ENCODE assay signal across 12 cellular contexts in the genomic region with DNA sequence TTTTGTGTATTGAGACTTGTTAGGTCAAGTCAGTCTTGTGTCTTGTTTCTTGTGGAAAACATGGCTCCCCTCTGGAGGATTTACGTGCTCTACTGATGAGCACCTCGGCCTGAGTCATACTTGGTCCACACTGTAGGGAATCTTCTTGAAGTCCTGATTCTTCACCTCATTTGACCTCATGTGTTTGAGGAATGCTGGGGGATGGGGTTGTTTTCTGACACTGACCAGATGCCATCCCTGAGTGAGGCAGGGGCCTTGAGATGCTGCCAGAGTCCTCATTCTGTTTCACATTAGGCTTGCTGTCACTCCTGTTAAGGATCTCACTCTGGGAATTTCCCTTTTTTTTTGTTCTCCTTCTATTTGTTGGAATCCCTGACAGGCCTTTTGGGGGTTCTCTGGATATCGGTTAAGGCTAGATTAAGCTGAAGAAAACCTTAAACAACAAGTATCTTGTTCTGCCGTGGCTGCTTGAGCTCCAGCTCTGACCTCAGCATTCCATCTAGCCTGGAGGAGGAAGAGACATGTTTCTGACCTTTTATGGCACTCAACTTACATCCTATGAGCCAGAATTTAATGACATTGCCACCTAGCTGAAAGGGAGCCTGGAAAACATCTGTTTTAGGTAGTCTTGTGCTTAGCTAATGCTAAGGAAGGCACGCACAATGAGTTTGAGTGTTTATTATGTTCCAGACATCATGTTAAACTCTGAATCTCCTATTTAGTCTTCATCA. TPM values are rescaled to one million over a fixed set of nuclear protein-coding genes. Genes with fewer than 3 reads are reported as not detected.
DNase-seq lines count a peak whose midpoint lies in the region; ATAC-seq and TF ChIP-seq lines count a peak whose summit lies in the region.
"Had no signal": no experiment of that assay in that cellular context is flagged by ENCODE, and none has a peak within 500 bp of the region (broad histone marks: within the 10 kb centered on the region; RNA-seq: fewer than 3 reads in every experiment).

No MANE protein-coding gene starts in this region.

- H3K36me3 Mint-ChIP-seq in activated naive CD8-positive, alpha-beta T cell treated with anti-CD3 and anti-CD28 coated beads, Interleukin-2, amount 50 U/mL, for 24 hours (ENCODE audit: low read depth) = peaks cover 52% of the 10 kb centered on the region
- peaks cover 10% of the 10 kb centered on the region for H3K36me3 Mint-ChIP-seq in activated naive CD8-positive, alpha-beta T cell treated with anti-CD3 and anti-CD28 coated beads for 36 hours

- no peak overlapping the region for H3K4me3 Mint-ChIP-seq in activated naive CD8-positive, alpha-beta T cell treated with anti-CD3 and anti-CD28 coated beads, Interleukin-2, amount 50 U/mL, for 24 hours
- H3K4me3 Mint-ChIP-seq in activated naive CD8-positive, alpha-beta T cell treated with anti-CD3 and anti-CD28 coated beads for 36 hours = no peak overlapping the region
- H3K4me3 Mint-ChIP-seq: activated CD4-positive, alpha-beta memory T cell treated with anti-CD3 and anti-CD28 coated beads, Interleukin-2, amount 10 ng/mL, durations not matched to agents 7 days and 5 days had no signal

- TF ChIP-seq CTCF in astrocyte of the cerebellum (IDR thresholded peaks at IDR 0.05; ENCODE audit: low read depth, low read length, missing control alignments) = no peak
- TF ChIP-seq CTCF in transverse colon (IDR thresholded peaks at IDR 0.05) = no peak

- TF ChIP-seq EP300 in transverse colon (IDR thresholded peaks at IDR 0.05; ENCODE audit: low read depth) = no peak

- H3K27me3 Mint-ChIP-seq in activated naive CD8-positive, alpha-beta T cell treated with anti-CD3 and anti-CD28 coated beads, Interleukin-2, amount 50 U/mL, for 24 hours = no peaks in the 10 kb centered on the region
- no peaks in the 10 kb centered on the region for H3K27me3 Mint-ChIP-seq in activated naive CD8-positive, alpha-beta T cell treated with anti-CD3 and anti-CD28 coated beads for 36 hours
- H3K27me3 Mint-ChIP-seq: activated CD4-positive, alpha-beta memory T cell treated with anti-CD3 and anti-CD28 coated beads, Interleukin-2, amount 10 ng/mL, durations not matched to agents 7 days and 5 days had no signal

- ATAC-seq in activated naive CD8-positive, alpha-beta T cell treated with anti-CD3 and anti-CD28 coated beads, Interleukin-2, amount 50 U/mL, for 24 hours = no peak
- ATAC-seq: right cardiac atrium had no signal

- H3K4me3 ChIP-seq in astrocyte of the cerebellum (ENCODE audit: low read depth, low read length) (no peak overlapping the region), transverse colon (no peak overlapping the region)

- H3K27me3 ChIP-seq in transverse colon = no peaks in the 10 kb centered on the region

- H3K9me3 Mint-ChIP-seq in activated naive CD8-positive, alpha-beta T cell treated with anti-CD3 and anti-CD28 coated beads, Interleukin-2, amount 50 U/mL, for 24 hours = no peaks in the 10 kb centered on the region
- no peaks in the 10 kb centered on the region for H3K9me3 Mint-ChIP-seq in activated naive CD8-positive, alpha-beta T cell treated with anti-CD3 and anti-CD28 coated beads for 36 hours
- H3K9me3 Mint-ChIP-seq: activated CD4-positive, alpha-beta memory T cell treated with anti-CD3 and anti-CD28 coated beads, Interleukin-2, amount 10 ng/mL, durations not matched to agents 7 days and 5 days had no signal

- intact Hi-C loops in transverse colon (cut with DNase I; ENCODE audit: low total_unique reads) = no loop called here

- 58 to 66% methylated on average over 2 to 5 of the region's 5 CpGs for whole genome bisulfite sequencing in transverse colon (ENCODE audit: low coverage in 1 of 2), 2 donors

- no peaks in the 10 kb centered on the region for H3K9me3 ChIP-seq in transverse colon

- peak overlapping the region; percentile 28 to 54 (median 43) for H3K27ac ChIP-seq in transverse colon
- H3K27ac ChIP-seq: C4-2B had no signal

- peak overlapping the region; percentile 56 for H3K27ac Mint-ChIP-seq in activated naive CD8-positive, alpha-beta T cell treated with anti-CD3 and anti-CD28 coated beads, Interleukin-2, amount 50 U/mL, for 24 hours
- no peak overlapping the region for H3K27ac Mint-ChIP-seq in activated naive CD8-positive, alpha-beta T cell treated with anti-CD3 and anti-CD28 coated beads for 36 hours

- in situ Hi-C loops in astrocyte of the cerebellum (cut with HindIII; ENCODE audit: low sequenced_read_pairs) (no loop called here), transverse colon (cut with MboI; ENCODE audit: low pct_ligation_motif_present in 1 of 4, low pct_unique_long_range_greater_than_20kb in 1 of 4, low sequenced_read_pairs in 3 of 4) (no loop called here)

- H3K4me1 Mint-ChIP-seq in activated naive CD8-positive, alpha-beta T cell treated with anti-CD3 and anti-CD28 coated beads, Interleukin-2, amount 50 U/mL, for 24 hours = peaks cover 2% of the 10 kb centered on the region
- no peaks in the 10 kb centered on the region for H3K4me1 Mint-ChIP-seq in activated naive CD8-positive, alpha-beta T cell treated with anti-CD3 and anti-CD28 coated beads for 36 hours
- H3K4me1 Mint-ChIP-seq: activated CD4-positive, alpha-beta memory T cell treated with anti-CD3 and anti-CD28 coated beads, Interleukin-2, amount 10 ng/mL, durations not matched to agents 7 days and 5 days had no signal

- H3K4me1 ChIP-seq in transverse colon = peaks cover 0 to 6% (median 0%) of the 10 kb centered on the region in 4 donors

- TF ChIP-seq POLR2A in transverse colon (IDR thresholded peaks at IDR 0.05) = no peak

- H3K36me3 ChIP-seq in transverse colon = peaks cover 0 to 77% (median 34%) of the 10 kb centered on the region in 4 donors

- no peak for DNase-seq in activated naive CD8-positive, alpha-beta T cell treated with anti-CD3 and anti-CD28 coated beads, Interleukin-2, amount 50 U/mL, for 24 hours
- DNase-seq in activated naive CD8-positive, alpha-beta T cell treated with anti-CD3 and anti-CD28 coated beads for 36 hours = no peak
- peak; percentile 64 for DNase-seq in astrocyte of the cerebellum (ENCODE audit: low read depth)
- DNase-seq in islet precursor cell = peak; percentile 95
- DNase-seq in transverse colon = no peak
- DNase-seq in midbrain (lab: John Stamatoyannopoulos, UW) = no peak
- no peak for DNase-seq in NCI-H345 (lab: John Stamatoyannopoulos, UW)
- DNase-seq in DMS 273 (lab: John Stamatoyannopoulos, UW; ENCODE audit: unreplicated experiment) = no peak
- DNase-seq: activated CD4-positive, alpha-beta memory T cell treated with anti-CD3 and anti-CD28 coated beads, Interleukin-2, amount 10 ng/mL, durations not matched to agents 7 days and 5 days; NCI-H2029 treated with DMSO at 0.1 percent for 48 hours; right cardiac atrium had no signal

RNA-seq across cellular contexts. Expression of gene TCOF1, which starts 20.6 kb away (rescaled TPM):
- total RNA-seq in activated naive CD8-positive, alpha-beta T cell treated with anti-CD3 and anti-CD28 coated beads for 36 hours = 100 to 1,000 TPM; 138 to 140 TPM
- 10 to 100 TPM; 12.0 to 87.2 (median 31.3) TPM for total RNA-seq in transverse colon

RNA-seq across cellular contexts. Expression of gene CD74, which starts 34.6 kb away (rescaled TPM):
- 100 to 1,000 TPM; 290 to 294 TPM for total RNA-seq in activated naive CD8-positive, alpha-beta T cell treated with anti-CD3 and anti-CD28 coated beads for 36 hours
- total RNA-seq in transverse colon = 100 to 1,000 TPM in 3 of 4 donors, 10 to 100 TPM in 1; 54.3 to 451 (median 259) TPM

Comparison
In these comparisons a context has a peak if more than half of its experiments do, and no peak if none do; other contexts are left out.
1. DNase-seq: peak in astrocyte of the cerebellum (single experiment) and islet precursor cell (single experiment); none in activated naive CD8-positive, alpha-beta T cell treated with anti-CD3 and anti-CD28 coated beads, Interleukin-2, amount 50 U/mL, for 24 hours (single experiment), activated naive CD8-positive, alpha-beta T cell treated with anti-CD3 and anti-CD28 coated beads for 36 hours (single experiment), transverse colon (single experiment), midbrain (single experiment), NCI-H345 (single experiment) and DMS 273 (single experiment).